10 cellular contexts compared by ENCODE assay signal in genomic region chr5:73419414-73420390, GRCh38. TPM values are rescaled to one million over a fixed set of nuclear protein-coding genes. Genes with fewer than 3 reads are reported as not detected.
A peak's percentile ranks its signal among the peaks of the same experiment; 100 is the strongest.
DNase-seq lines count a peak whose midpoint lies in the region; ATAC-seq, FAIRE-seq and TF ChIP-seq lines count a peak whose summit lies in the region.
"Had no signal": no experiment of that assay in that cellular context is flagged by ENCODE, and none has a peak within 500 bp of the region (broad histone marks: within the 10 kb centered on the region; RNA-seq: fewer than 3 reads in every experiment).

No MANE protein-coding gene starts in this region.

- H3K27ac Mint-ChIP-seq in T-cell: peak overlapping the region in 1 of 2 donors; percentile 63
- no peak overlapping the region for H3K27ac Mint-ChIP-seq in glutamatergic neuron (ENCODE audit: unreplicated experiment)
- H3K27ac Mint-ChIP-seq: activated T-helper 2 cell treated with anti-CD3 and anti-CD28 coated beads, Interferon-gamma antibody, Interleukin-2, Interleukin-4, amounts not matched to agents 10 μg/mL and 5 μg/mL and 100 μg/mL, durations not matched to agents 14 hours and 24 hours and 36 hours had no signal

- H3K27me3 Mint-ChIP-seq in T-cell (peaks cover 73 to 89% of the 10 kb centered on the region in 2 donors), glutamatergic neuron (ENCODE audit: unreplicated experiment) (peaks cover 12% of the 10 kb centered on the region)

- CTCF ChIA-PET in T-cell (lab: Charles Lee): no interaction called here

- POLR2A ChIA-PET in T-cell (lab: Charles Lee): no interaction called here

- no peak for TF ChIP-seq CTCF in glutamatergic neuron (IDR thresholded peaks at IDR 0.05; ENCODE audit: partially characterized antibody, unreplicated experiment)

- peak overlapping the region; percentile 4 to 42 (median 41) for H3K4me3 Mint-ChIP-seq in T-cell
- H3K4me3 Mint-ChIP-seq in glutamatergic neuron (ENCODE audit: unreplicated experiment): peak overlapping the region; percentile 86

- DNase-seq in EH (ENCODE audit: low read depth) (peak; percentile 60), T-cell (no peak), glutamatergic neuron (peak; percentile 74), retina (peak; percentile 89), NCI-H187 treated with DMSO at 0.1 percent for 48 hours (lab: John Stamatoyannopoulos, UW) (no peak), SIG-M5 treated with dmso at 0.1 percent for 504 hours (lab: John Stamatoyannopoulos, UW; ENCODE audit: unreplicated experiment) (no peak), GM12891 (ENCODE audit: insufficient read length, low spot score) (no peak)
- DNase-seq: NCI-H1105 treated with DMSO at 0.1 percent for 48 hours had no signal

- H3K9me3 Mint-ChIP-seq in T-cell (no peaks in the 10 kb centered on the region), glutamatergic neuron (ENCODE audit: unreplicated experiment) (peaks cover 5% of the 10 kb centered on the region)
- H3K9me3 Mint-ChIP-seq: activated T-helper 2 cell treated with anti-CD3 and anti-CD28 coated beads, Interferon-gamma antibody, Interleukin-2, Interleukin-4, amounts not matched to agents 10 μg/mL and 5 μg/mL and 100 μg/mL, durations not matched to agents 14 hours and 24 hours and 36 hours had no signal

- H3K4me1 Mint-ChIP-seq in T-cell (peaks cover 0 to 19% (median 16%) of the 10 kb centered on the region in 3 donors), glutamatergic neuron (ENCODE audit: low read depth, unreplicated experiment) (peaks cover 6% of the 10 kb centered on the region)

- no peak for FAIRE-seq in GM12891 (lab: Jason Lieb, UNC)

- H3K36me3 Mint-ChIP-seq in T-cell: no peaks in the 10 kb centered on the region
- peaks cover 7% of the 10 kb centered on the region for H3K36me3 Mint-ChIP-seq in glutamatergic neuron (ENCODE audit: unreplicated experiment)

- ATAC-seq in T-cell (replicated peaks in 1 of 4): peak in 3 of 4 experiments; percentile 27 to 35 (median 35)
- no peak for ATAC-seq in activated CD4-positive, CD25-positive, alpha-beta regulatory T cell treated with anti-CD3 and anti-CD28 coated beads, Interleukin-2, amount 50 U/mL, for 24 hours

- no peak for TF ChIP-seq POLR2A in GM12891 (IDR thresholded peaks at IDR 0.05; ENCODE audit: low read depth, low read length)

TF ChIP-seq in GM12891, 5 proteins besides CTCF, POLR2A, EP300 and RAD21:
- no peak for TF ChIP-seq POU2F2 (IDR thresholded peaks at IDR 0.05; ENCODE audit: low read depth, low read length)
- no peak for TF ChIP-seq TAF1 (IDR thresholded peaks at IDR 0.05; ENCODE audit: low read depth, low read length)
- TF ChIP-seq SPI1 (IDR thresholded peaks at IDR 0.05; ENCODE audit: low read depth, low read length): no peak
- no peak for TF ChIP-seq PAX5 (IDR thresholded peaks at IDR 0.05; ENCODE audit: insufficient read depth, low read length, severe bottlenecking)
- TF ChIP-seq POLR2AphosphoS5 (IDR thresholded peaks at IDR 0.05; ENCODE audit: low read depth, low read length): no peak

RNA-seq across cellular contexts. Expression of gene FOXD1, which starts 28.9 kb away (rescaled TPM):
- under 1 TPM in 3 of 5 donors, not detected in 2; 0.20 to 0.68 (median 0.39) TPM for total RNA-seq in T-cell
- 2.8 TPM for total RNA-seq in glutamatergic neuron (ENCODE audit: unreplicated experiment)
- polyA plus RNA-seq in GM12891 (2012; ENCODE audit: low read depth, missing spikeins): 0.04 TPM

Comparison
In these comparisons a context has a peak if more than half of its experiments do, and no peak if none do; other contexts are left out.
1. DNase-seq: peak in EH (single experiment), glutamatergic neuron (single experiment) and retina (single experiment); none in T-cell (0 of 34), NCI-H187 treated with DMSO at 0.1 percent for 48 hours (single experiment), SIG-M5 treated with dmso at 0.1 percent for 504 hours (single experiment) and GM12891 (single experiment).
2. ATAC-seq: peak in T-cell (3 of 4); none in activated CD4-positive, CD25-positive, alpha-beta regulatory T cell treated with anti-CD3 and anti-CD28 coated beads, Interleukin-2, amount 50 U/mL, for 24 hours (0 of 2).